Comparison of ENCODE assay signal across 11 cellular contexts in the genomic region with DNA sequence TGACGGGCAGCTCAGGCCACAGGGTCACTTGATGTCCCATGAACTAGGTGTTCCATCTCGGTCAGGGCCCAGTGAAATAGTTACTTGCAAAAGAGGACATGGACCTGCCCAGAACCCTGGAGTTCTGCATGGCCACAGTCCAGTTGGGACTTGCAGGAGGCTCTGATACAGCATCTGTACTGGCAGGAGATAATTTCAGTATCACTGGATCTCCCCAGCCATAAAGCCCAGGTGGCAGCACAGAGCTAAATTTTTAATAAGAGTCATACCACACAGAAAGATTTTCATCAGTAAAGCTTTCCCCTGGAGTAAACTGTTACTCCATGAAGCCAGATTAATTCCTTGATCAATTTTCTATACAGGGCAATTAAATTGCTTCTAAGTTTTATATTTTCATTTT. TPM values are rescaled to one million over a fixed set of nuclear protein-coding genes. Genes with fewer than 3 reads are reported as not detected.
A peak's percentile ranks its signal among the peaks of the same experiment; 100 is the strongest.
DNase-seq lines count a peak whose midpoint lies in the region; ATAC-seq, FAIRE-seq and TF ChIP-seq lines count a peak whose summit lies in the region.
"Had no signal": no experiment of that assay in that cellular context is flagged by ENCODE, and none has a peak within 500 bp of the region (broad histone marks: within the 10 kb centered on the region; RNA-seq: fewer than 3 reads in every experiment).

No MANE protein-coding gene starts in this region.

- TF ChIP-seq CTCF in HCT116 (IDR thresholded peaks at IDR 0.05 in 2 of 3, conservative IDR thresholded peaks at IDR 0.05 in 1 of 3; ENCODE audit: borderline replicate concordance in 1 of 3, insufficient read depth in 1 of 3, low read depth in 2 of 3, low read length in 2 of 3): peak; percentile 55 to 87 (median 57)
- 0 out of 2 replicates have a peak, but pooled peaks have one; percentile 14 for TF ChIP-seq CTCF in WI38 (IDR thresholded peaks at IDR 0.05; ENCODE audit: low read depth, low read length)
- peak; percentile 54 for TF ChIP-seq CTCF in HepG2 (CRISPR knock-in tag; IDR thresholded peaks at IDR 0.05)
- TF ChIP-seq CTCF in omental fat pad (IDR thresholded peaks at IDR 0.05): no peak

- H3K4me3 ChIP-seq in CD4-positive, alpha-beta memory T cell (ENCODE audit: low read length in 2 of 2): no peak overlapping the region
- H3K4me3 ChIP-seq in HCT116 (replicated peaks in 1 of 2; ENCODE audit: low read depth in 1 of 2, low read length in 2 of 2) (no peak overlapping the region), WI38 (ENCODE audit: low read depth, low read length) (no peak overlapping the region), HepG2 (replicated peaks in 1 of 3; ENCODE audit: insufficient read depth in 1 of 3, low read depth in 2 of 3, low read length in 3 of 3) (no peak overlapping the region)
- H3K4me3 ChIP-seq: thoracic aorta had no signal

- RAD21 ChIA-PET in HCT116 (lab: Charles Lee; ENCODE audit: low non-redundant PET in 1 of 2, low total read pairs in 2 of 2, uncharacterized antibody in 2 of 2, unreplicated experiment in 2 of 2): interaction anchor here (0.6 to 2.0 kb wide), 7 partner anchors 10 to 342 kb away, joined by 3 to 10 read pairs (median 3); partner anchors contain the start of gene ARMC7 (in 1 of the 2)

- peaks cover 13 to 34% (median 23%) of the 10 kb centered on the region in 4 donors for H3K4me1 Mint-ChIP-seq in CD4-positive, alpha-beta memory T cell

- intact Hi-C loops in CD4-positive, alpha-beta memory T cell (cut with micrococcal nuclease): no loop called here
- intact Hi-C loops in HCT116 (cut with micrococcal nuclease) (loop anchor here (5.0 kb wide), 2 partner anchors 38 to 133 kb away; partner anchors contain the start of gene ARMC7), HepG2 (cut with micrococcal nuclease; ENCODE audit: unreplicated experiment) (loop anchor here (5.0 kb wide), 1 partner anchor 38 kb away; the partner anchor contains the start of gene ARMC7)

- peak overlapping the region in 4 of 7 donors; percentile 25 to 62 (median 38) for H3K27ac Mint-ChIP-seq in CD4-positive, alpha-beta memory T cell
- H3K27ac Mint-ChIP-seq: IgD-negative memory B cell had no signal

- H3K27me3 Mint-ChIP-seq in CD4-positive, alpha-beta memory T cell: no peaks in the 10 kb centered on the region
- H3K27me3 Mint-ChIP-seq: IgD-negative memory B cell had no signal

- no peak for DNase-seq in CD4-positive, alpha-beta memory T cell
- DNase-seq in HCT116 (ENCODE audit: low read depth, low spot score): no peak
- DNase-seq in HepG2 (ENCODE audit: low spot score): no peak
- DNase-seq in omental fat pad (ENCODE audit: low spot score): no peak
- no peak for DNase-seq in activated CD4-positive, CD25-positive, alpha-beta regulatory T cell treated with anti-CD3 and anti-CD28 coated beads, Interleukin-2, amount 50 U/mL, for 72 hours

- peak; percentile 76 for ATAC-seq in HCT116
- peak; percentile 22; the same call in 1 of the 3 replicates for ATAC-seq in HepG2
- ATAC-seq in HG02981 (IDR thresholded peaks at IDR 0.05; ENCODE audit: unreplicated experiment): no peak
- no peak for ATAC-seq in omental fat pad (ENCODE audit: low FRiP score)
- ATAC-seq in GM19397 (IDR thresholded peaks at IDR 0.05; ENCODE audit: unreplicated experiment): no peak
- ATAC-seq: right cardiac atrium had no signal

- H3K36me3 Mint-ChIP-seq in CD4-positive, alpha-beta memory T cell: peaks cover 0 to 2% of the 10 kb centered on the region in 2 donors
- H3K36me3 Mint-ChIP-seq: IgD-negative memory B cell had no signal

- peak; percentile 90 for TF ChIP-seq RAD21 in HCT116 (IDR thresholded peaks at IDR 0.05; ENCODE audit: low read depth)
- peak; percentile 52; the same call in 1 of the 2 replicates for TF ChIP-seq RAD21 in HepG2 (CRISPR knock-in tag; IDR thresholded peaks at IDR 0.05)

- H3K79me2 ChIP-seq in HCT116 (ENCODE audit: insufficient read depth, low read length): no peaks in the 10 kb centered on the region
- no peaks in the 10 kb centered on the region for H3K79me2 ChIP-seq in HepG2 (ENCODE audit: insufficient read depth, low read length)

- H3K9ac ChIP-seq in HCT116 (ENCODE audit: low read length): no peak overlapping the region
- no peak overlapping the region for H3K9ac ChIP-seq in HepG2 (ENCODE audit: insufficient read depth, low read depth, low read length)

- H3K4me3 Mint-ChIP-seq in CD4-positive, alpha-beta memory T cell: no peak overlapping the region
- H3K4me3 Mint-ChIP-seq: IgD-negative memory B cell had no signal

- H3K27me3 ChIP-seq in CD4-positive, alpha-beta memory T cell (ENCODE audit: insufficient read depth, low read length): no peaks in the 10 kb centered on the region
- H3K27me3 ChIP-seq in HCT116 (ENCODE audit: insufficient read depth, low read length) (no peaks in the 10 kb centered on the region), HepG2 (ENCODE audit: control insufficient read depth in 1 of 2, insufficient read depth in 2 of 2, low read length in 2 of 2) (peaks cover 0 to 14% of the 10 kb centered on the region in 2 experiments; a peak in 3 of 5 replicates)

- TF ChIP-seq POLR2A in HCT116 (IDR thresholded peaks at IDR 0.05; ENCODE audit: borderline replicate concordance, extremely low read depth, insufficient read depth, insufficient read length) (no peak), HepG2 (IDR thresholded peaks at IDR 0.05; ENCODE audit: insufficient read depth in 1 of 2, low read depth in 2 of 2, low read length in 2 of 2) (no peak)

- in situ Hi-C loops in HepG2 (cut with HindIII; ENCODE audit: extremely low pct_ligation_motif_present, low pct_unique_long_range_greater_than_20kb): no loop called here

- peak overlapping the region; percentile 38 for H2AFZ ChIP-seq in HCT116 (ENCODE audit: low read depth, low read length, poor library complexity, severe bottlenecking)
- H2AFZ ChIP-seq in HepG2 (ENCODE audit: low read length): no peak overlapping the region

- no peaks in the 10 kb centered on the region for H3K9me2 ChIP-seq in HCT116 (ENCODE audit: insufficient read depth)

- no peak for FAIRE-seq in HepG2 (lab: Jason Lieb, UNC)

- H3K4me2 ChIP-seq in HCT116 (ENCODE audit: low read length) (no peak overlapping the region), HepG2 (ENCODE audit: low read depth, low read length) (no peak overlapping the region)

- no TSS peak for BruUV-seq in HCT116 (replicated peaks; lab: Mats Ljungman, UMichigan)
- BruUV-seq in HepG2 (replicated peaks; lab: Mats Ljungman, UMichigan): no TSS peak

- no peaks in the 10 kb centered on the region for H3K36me3 ChIP-seq in CD4-positive, alpha-beta memory T cell (ENCODE audit: insufficient read depth, low read length)
- H3K36me3 ChIP-seq in HCT116 (ENCODE audit: control insufficient read depth in 1 of 2, insufficient read depth in 2 of 2, low read length in 2 of 2) (peaks cover 0 to 6% of the 10 kb centered on the region in 2 experiments; a peak in 1 of 4 replicates), HepG2 (replicated peaks in 1 of 2; ENCODE audit: control insufficient read depth in 1 of 2, insufficient read depth in 2 of 2, low read length in 2 of 2) (no peaks in the 10 kb centered on the region; a peak in 2 of 5 replicates)

- H3K9me3 ChIP-seq in CD4-positive, alpha-beta memory T cell (ENCODE audit: control insufficient read depth in 1 of 2, low read length in 2 of 2): no peaks in the 10 kb centered on the region
- H3K9me3 ChIP-seq in HCT116 (ENCODE audit: control insufficient read depth in 1 of 2, insufficient read depth in 1 of 2, low read depth in 1 of 2, low read length in 2 of 2) (no peaks in the 10 kb centered on the region), HepG2 (ENCODE audit: low read length) (no peaks in the 10 kb centered on the region)
- H3K9me3 ChIP-seq: thoracic aorta had no signal

- POLR2A ChIA-PET in CD4-positive, alpha-beta memory T cell (lab: Charles Lee; ENCODE audit: partially characterized antibody): interaction anchor here (1.1 to 1.3 kb wide), 3 partner anchors 10 to 44 kb away, joined by 3 to 5 read pairs (median 4); no protein-coding TSS in a partner anchor
- POLR2A ChIA-PET in HCT116 (lab: Charles Lee) (interaction anchor here (0.8 to 2.0 kb wide), 10 partner anchors 9 to 109 kb away, joined by 3 to 9 read pairs (median 4); partner anchors contain the start of genes JPT1 and SLC16A5), HepG2 (lab: Yijun Ruan, JAX) (interaction anchor here (0.8 to 1.6 kb wide), 7 partner anchors 8 to 61 kb away, joined by 3 to 7 read pairs (median 4); partner anchors contain the start of genes ARMC7 and SLC16A5)

- no peaks in the 10 kb centered on the region for H3K9me3 Mint-ChIP-seq in CD4-positive, alpha-beta memory T cell
- H3K9me3 Mint-ChIP-seq: IgD-negative memory B cell had no signal

- peaks cover 21% of the 10 kb centered on the region for H3K4me1 ChIP-seq in CD4-positive, alpha-beta memory T cell (ENCODE audit: insufficient read depth, low read length)
- H3K4me1 ChIP-seq in HCT116 (ENCODE audit: control insufficient read depth in 1 of 2, insufficient read depth in 2 of 2, low read length in 2 of 2) (peaks cover 14% of the 10 kb centered on the region in 2 experiments), HepG2 (ENCODE audit: insufficient read depth, low read length) (peaks cover 36% of the 10 kb centered on the region)

- WGBS in HepG2 (ENCODE audit: low lambda C conversion rate): 42% methylated on average over 2 of the region's 2 CpGs

- H3K27ac ChIP-seq in CD4-positive, alpha-beta memory T cell (ENCODE audit: low read depth, low read length): no peak overlapping the region
- H3K27ac ChIP-seq in HCT116 (ENCODE audit: low read depth, low read length) (no peak overlapping the region), HepG2 (ENCODE audit: extremely low read length, insufficient read depth, low read length) (no peak overlapping the region)
- H3K27ac ChIP-seq: thoracic aorta had no signal

- H4K20me1 ChIP-seq in HCT116 (ENCODE audit: insufficient read depth) (no peaks in the 10 kb centered on the region), HepG2 (ENCODE audit: insufficient read depth, low read length) (no peaks in the 10 kb centered on the region)

- CTCF ChIA-PET in CD4-positive, alpha-beta memory T cell (lab: Charles Lee; ENCODE audit: partially characterized antibody): interaction anchor here (1.0 to 2.3 kb wide), 12 partner anchors 10 to 168 kb away, joined by 3 to 12 read pairs (median 5); partner anchors contain the start of gene NT5C
- CTCF ChIA-PET in HCT116 (lab: Charles Lee): interaction anchor here (1.0 to 4.1 kb wide), 15 partner anchors 9 to 201 kb away, joined by 3 to 25 read pairs (median 6); partner anchors contain the start of genes MIF4GD and SLC16A5
- CTCF ChIA-PET in HepG2 (lab: Yijun Ruan, JAX; ENCODE audit: low intra/inter-chr PET ratio, low total read pairs): interaction anchor here (0.9 to 1.8 kb wide), 5 partner anchors 26 to 61 kb away, joined by 3 to 7 read pairs (median 6); partner anchors contain the start of gene ARMC7

- no peak for TF ChIP-seq EP300 in HepG2 (IDR thresholded peaks at IDR 0.05; ENCODE audit: low read depth in 2 of 2, low read length in 2 of 2)
- no peak for TF ChIP-seq EP300 in HepG2 (CRISPR knock-in tag; IDR thresholded peaks at IDR 0.05; ENCODE audit: borderline replicate concordance)

RNA-seq across cellular contexts. Expression of gene SLC16A5, which starts 18.0 kb away (rescaled TPM):
- 10 to 100 TPM; 12.5 to 13.9 TPM for total RNA-seq in CD4-positive, alpha-beta memory T cell
- 1 to 10 TPM; 2.9 to 3.7 TPM for polyA plus RNA-seq in CD4-positive, alpha-beta memory T cell
- 79.3 TPM for total RNA-seq in HCT116 (2021; ENCODE audit: unreplicated experiment)
- 60.1 and 73.5 TPM in 2 replicates for polyA plus RNA-seq in HCT116 (2012)
- 0.42 and 0.69 TPM in 2 replicates for total RNA-seq in HepG2 (2016; rRNA removed; fragmentation: Illumina TruSeq; extraction: Trizol)
- total RNA-seq in HepG2 (2016; cell fraction: cytosol; rRNA removed; fragmentation: Illumina TruSeq; extraction: Trizol; ENCODE audit: low read depth): 0.20 TPM in 1 of 2 replicates, not detected in the other
- total RNA-seq in HepG2 (2016; cell fraction: insoluble cytoplasmic fraction; rRNA removed; fragmentation: Illumina TruSeq; extraction: Trizol): 0.18 and 0.41 TPM in 2 replicates
- total RNA-seq in HepG2 (2016; cell fraction: membrane; rRNA removed; fragmentation: Illumina TruSeq; extraction: Trizol): 0.41 and 0.56 TPM in 2 replicates
- 0.50 and 0.63 TPM in 2 replicates for total RNA-seq in HepG2 (2016; cell fraction: nucleus; rRNA removed; fragmentation: Illumina TruSeq; extraction: Trizol)
- 5.6 and 10.9 TPM in 2 replicates for polyA plus RNA-seq in HepG2 (2011; rRNA removed)
- polyA plus RNA-seq in HepG2 (2011; cell fraction: cytosol; rRNA removed): 5.4 and 6.9 TPM in 2 replicates
- 29.9 and 34.7 TPM in 2 replicates for polyA plus RNA-seq in HepG2 (2011; cell fraction: nucleus; rRNA removed)
- 2.2 and 2.9 TPM in 2 replicates for polyA plus RNA-seq in HepG2 (2012)
- 0.05 and 0.19 TPM in 2 replicates for polyA plus RNA-seq in HepG2 (2016; cell fraction: cytosol; fragmentation: Illumina TruSeq; extraction: Trizol; ENCODE audit: low read depth)
- polyA plus RNA-seq in HepG2 (2016; cell fraction: insoluble cytoplasmic fraction; fragmentation: Illumina TruSeq; extraction: Trizol; ENCODE audit: low read depth): 0.27 and 0.41 TPM in 2 replicates
- 0.14 and 0.18 TPM in 2 replicates for polyA plus RNA-seq in HepG2 (2016; cell fraction: membrane; fragmentation: Illumina TruSeq; extraction: Trizol; ENCODE audit: low read depth)
- polyA plus RNA-seq in HepG2 (2016; cell fraction: nucleus; fragmentation: Illumina TruSeq; extraction: Trizol; ENCODE audit: insufficient read depth, low read depth): 0.77 and 1.00 TPM in 2 replicates
- polyA minus RNA-seq in HepG2 (2011; rRNA and poly(A)+ RNA removed; ENCODE audit: low replicate concordance): 20.1 and 31.6 TPM in 2 replicates
- polyA minus RNA-seq in HepG2 (2011; cell fraction: cytosol; rRNA and poly(A)+ RNA removed): 4.4 and 5.7 TPM in 2 replicates
- polyA minus RNA-seq in HepG2 (2011; cell fraction: nucleus; rRNA and poly(A)+ RNA removed): 7.1 and 7.5 TPM in 2 replicates
- total RNA-seq in omental fat pad: 10 to 100 TPM; 12.0 to 22.7 (median 16.4) TPM

RNA-seq across cellular contexts. Expression of gene KCTD2, which starts 22.8 kb away (rescaled TPM):
- 10 to 100 TPM; 31.1 to 31.7 TPM for total RNA-seq in CD4-positive, alpha-beta memory T cell
- 10 to 100 TPM in 1 of 2 donors, 1 to 10 TPM in 1; 2.3 to 11.6 TPM for polyA plus RNA-seq in CD4-positive, alpha-beta memory T cell
- total RNA-seq in HCT116 (2021; ENCODE audit: unreplicated experiment) (23.3 TPM), HepG2 (2016; rRNA removed; fragmentation: Illumina TruSeq; extraction: Trizol) (27.5 and 28.3 TPM in 2 replicates), omental fat pad (10 to 100 TPM; 23.6 to 46.1 (median 34.6) TPM)
- 17.9 and 19.0 TPM in 2 replicates for polyA plus RNA-seq in HCT116 (2012)
- total RNA-seq in HepG2 (2016; cell fraction: cytosol; rRNA removed; fragmentation: Illumina TruSeq; extraction: Trizol; ENCODE audit: low read depth): 3.8 and 5.6 TPM in 2 replicates
- total RNA-seq in HepG2 (2016; cell fraction: insoluble cytoplasmic fraction; rRNA removed; fragmentation: Illumina TruSeq; extraction: Trizol): 24.3 and 26.6 TPM in 2 replicates
- 15.3 and 15.8 TPM in 2 replicates for total RNA-seq in HepG2 (2016; cell fraction: membrane; rRNA removed; fragmentation: Illumina TruSeq; extraction: Trizol)
- 16.1 TPM in 2 replicates for total RNA-seq in HepG2 (2016; cell fraction: nucleus; rRNA removed; fragmentation: Illumina TruSeq; extraction: Trizol)
- 32.6 and 35.2 TPM in 2 replicates for polyA plus RNA-seq in HepG2 (2011; rRNA removed)
- polyA plus RNA-seq in HepG2 (2011; cell fraction: cytosol; rRNA removed): 26.2 and 29.9 TPM in 2 replicates
- 26.6 and 29.2 TPM in 2 replicates for polyA plus RNA-seq in HepG2 (2011; cell fraction: nucleus; rRNA removed)
- polyA plus RNA-seq in HepG2 (2012): 15.9 and 21.3 TPM in 2 replicates
- polyA plus RNA-seq in HepG2 (2016; cell fraction: cytosol; fragmentation: Illumina TruSeq; extraction: Trizol; ENCODE audit: low read depth): 2.8 and 2.9 TPM in 2 replicates
- polyA plus RNA-seq in HepG2 (2016; cell fraction: insoluble cytoplasmic fraction; fragmentation: Illumina TruSeq; extraction: Trizol; ENCODE audit: low read depth): 23.4 and 28.3 TPM in 2 replicates
- 9.8 and 10.2 TPM in 2 replicates for polyA plus RNA-seq in HepG2 (2016; cell fraction: membrane; fragmentation: Illumina TruSeq; extraction: Trizol; ENCODE audit: low read depth)
- 26.8 and 29.5 TPM in 2 replicates for polyA plus RNA-seq in HepG2 (2016; cell fraction: nucleus; fragmentation: Illumina TruSeq; extraction: Trizol; ENCODE audit: insufficient read depth, low read depth)
- polyA minus RNA-seq in HepG2 (2011; rRNA and poly(A)+ RNA removed; ENCODE audit: low replicate concordance): 25.3 and 27.5 TPM in 2 replicates
- 11.1 and 12.5 TPM in 2 replicates for polyA minus RNA-seq in HepG2 (2011; cell fraction: cytosol; rRNA and poly(A)+ RNA removed)
- polyA minus RNA-seq in HepG2 (2011; cell fraction: nucleus; rRNA and poly(A)+ RNA removed): 9.7 and 12.8 TPM in 2 replicates

RNA-seq across cellular contexts. Expression of gene ATP5PD, which starts 23.0 kb away (rescaled TPM):
- 100 to 1,000 TPM; 167 to 171 TPM for total RNA-seq in CD4-positive, alpha-beta memory T cell
- polyA plus RNA-seq in CD4-positive, alpha-beta memory T cell: 100 to 1,000 TPM; 428 to 552 TPM
- total RNA-seq in HCT116 (2021; ENCODE audit: unreplicated experiment) (407 TPM), HepG2 (2016; rRNA removed; fragmentation: Illumina TruSeq; extraction: Trizol) (428 and 565 TPM in 2 replicates), omental fat pad (100 to 1,000 TPM; 159 to 394 (median 233) TPM)
- polyA plus RNA-seq in HCT116 (2012): 326 and 476 TPM in 2 replicates
- total RNA-seq in HepG2 (2016; cell fraction: cytosol; rRNA removed; fragmentation: Illumina TruSeq; extraction: Trizol; ENCODE audit: low read depth): 145 and 147 TPM in 2 replicates
- 423 and 597 TPM in 2 replicates for total RNA-seq in HepG2 (2016; cell fraction: insoluble cytoplasmic fraction; rRNA removed; fragmentation: Illumina TruSeq; extraction: Trizol)
- 127 and 132 TPM in 2 replicates for total RNA-seq in HepG2 (2016; cell fraction: membrane; rRNA removed; fragmentation: Illumina TruSeq; extraction: Trizol)
- 130 and 138 TPM in 2 replicates for total RNA-seq in HepG2 (2016; cell fraction: nucleus; rRNA removed; fragmentation: Illumina TruSeq; extraction: Trizol)
- polyA plus RNA-seq in HepG2 (2011; rRNA removed): 151 and 158 TPM in 2 replicates
- 234 and 269 TPM in 2 replicates for polyA plus RNA-seq in HepG2 (2011; cell fraction: cytosol; rRNA removed)
- 56.2 and 75.0 TPM in 2 replicates for polyA plus RNA-seq in HepG2 (2011; cell fraction: nucleus; rRNA removed)
- 326 and 491 TPM in 2 replicates for polyA plus RNA-seq in HepG2 (2012)
- 154 and 165 TPM in 2 replicates for polyA plus RNA-seq in HepG2 (2016; cell fraction: cytosol; fragmentation: Illumina TruSeq; extraction: Trizol; ENCODE audit: low read depth)
- 570 and 628 TPM in 2 replicates for polyA plus RNA-seq in HepG2 (2016; cell fraction: insoluble cytoplasmic fraction; fragmentation: Illumina TruSeq; extraction: Trizol; ENCODE audit: low read depth)
- 119 and 124 TPM in 2 replicates for polyA plus RNA-seq in HepG2 (2016; cell fraction: membrane; fragmentation: Illumina TruSeq; extraction: Trizol; ENCODE audit: low read depth)
- polyA plus RNA-seq in HepG2 (2016; cell fraction: nucleus; fragmentation: Illumina TruSeq; extraction: Trizol; ENCODE audit: insufficient read depth, low read depth): 239 and 245 TPM in 2 replicates
- polyA minus RNA-seq in HepG2 (2011; rRNA and poly(A)+ RNA removed; ENCODE audit: low replicate concordance): 144 and 283 TPM in 2 replicates
- polyA minus RNA-seq in HepG2 (2011; cell fraction: cytosol; rRNA and poly(A)+ RNA removed): 85.5 and 89.1 TPM in 2 replicates
- polyA minus RNA-seq in HepG2 (2011; cell fraction: nucleus; rRNA and poly(A)+ RNA removed): 33.7 and 56.1 TPM in 2 replicates

RNA-seq across cellular contexts. Expression of gene ARMC7, which starts 40.0 kb away (rescaled TPM):
- total RNA-seq in CD4-positive, alpha-beta memory T cell: 10 to 100 TPM; 20.0 to 21.9 TPM
- polyA plus RNA-seq in CD4-positive, alpha-beta memory T cell: 1 to 10 TPM; 1.3 to 3.5 TPM
- 43.2 TPM for total RNA-seq in HCT116 (2021; ENCODE audit: unreplicated experiment)
- 25.9 and 27.2 TPM in 2 replicates for polyA plus RNA-seq in HCT116 (2012)
- total RNA-seq in HepG2 (2016; rRNA removed; fragmentation: Illumina TruSeq; extraction: Trizol): 4.2 and 4.4 TPM in 2 replicates
- 1.8 TPM in 2 replicates for total RNA-seq in HepG2 (2016; cell fraction: cytosol; rRNA removed; fragmentation: Illumina TruSeq; extraction: Trizol; ENCODE audit: low read depth)
- total RNA-seq in HepG2 (2016; cell fraction: insoluble cytoplasmic fraction; rRNA removed; fragmentation: Illumina TruSeq; extraction: Trizol): 4.1 and 4.5 TPM in 2 replicates
- total RNA-seq in HepG2 (2016; cell fraction: membrane; rRNA removed; fragmentation: Illumina TruSeq; extraction: Trizol): 3.8 and 4.0 TPM in 2 replicates
- total RNA-seq in HepG2 (2016; cell fraction: nucleus; rRNA removed; fragmentation: Illumina TruSeq; extraction: Trizol): 3.8 and 3.9 TPM in 2 replicates
- polyA plus RNA-seq in HepG2 (2011; rRNA removed): 3.9 and 5.1 TPM in 2 replicates
- polyA plus RNA-seq in HepG2 (2011; cell fraction: cytosol; rRNA removed): 4.8 TPM in 2 replicates
- polyA plus RNA-seq in HepG2 (2011; cell fraction: nucleus; rRNA removed): 6.2 and 6.9 TPM in 2 replicates
- 6.6 and 10.2 TPM in 2 replicates for polyA plus RNA-seq in HepG2 (2012)
- polyA plus RNA-seq in HepG2 (2016; cell fraction: cytosol; fragmentation: Illumina TruSeq; extraction: Trizol; ENCODE audit: low read depth): 2.1 and 2.2 TPM in 2 replicates
- 8.6 and 11.0 TPM in 2 replicates for polyA plus RNA-seq in HepG2 (2016; cell fraction: insoluble cytoplasmic fraction; fragmentation: Illumina TruSeq; extraction: Trizol; ENCODE audit: low read depth)
- polyA plus RNA-seq in HepG2 (2016; cell fraction: membrane; fragmentation: Illumina TruSeq; extraction: Trizol; ENCODE audit: low read depth): 4.0 and 4.8 TPM in 2 replicates
- 7.7 and 8.7 TPM in 2 replicates for polyA plus RNA-seq in HepG2 (2016; cell fraction: nucleus; fragmentation: Illumina TruSeq; extraction: Trizol; ENCODE audit: insufficient read depth, low read depth)
- polyA minus RNA-seq in HepG2 (2011; rRNA and poly(A)+ RNA removed; ENCODE audit: low replicate concordance): 9.1 and 17.2 TPM in 2 replicates
- polyA minus RNA-seq in HepG2 (2011; cell fraction: cytosol; rRNA and poly(A)+ RNA removed): 4.5 and 4.6 TPM in 2 replicates
- polyA minus RNA-seq in HepG2 (2011; cell fraction: nucleus; rRNA and poly(A)+ RNA removed): 7.9 and 8.1 TPM in 2 replicates
- total RNA-seq in omental fat pad: 1 to 10 TPM; 3.1 to 7.7 (median 4.9) TPM

RNA-seq across cellular contexts. Expression of gene MRPL58, which starts 57.3 kb away (rescaled TPM):
- total RNA-seq in CD4-positive, alpha-beta memory T cell: 10 to 100 TPM; 22.6 to 26.7 TPM
- polyA plus RNA-seq in CD4-positive, alpha-beta memory T cell: 10 to 100 TPM; 56.5 to 62.2 TPM
- total RNA-seq in HCT116 (2021; ENCODE audit: unreplicated experiment) (80.5 TPM), HepG2 (2016; rRNA removed; fragmentation: Illumina TruSeq; extraction: Trizol) (68.9 and 101 TPM in 2 replicates), omental fat pad (10 to 100 TPM; 28.0 to 48.5 (median 42.6) TPM)
- polyA plus RNA-seq in HCT116 (2012): 82.8 and 104 TPM in 2 replicates
- 22.8 and 26.1 TPM in 2 replicates for total RNA-seq in HepG2 (2016; cell fraction: cytosol; rRNA removed; fragmentation: Illumina TruSeq; extraction: Trizol; ENCODE audit: low read depth)
- total RNA-seq in HepG2 (2016; cell fraction: insoluble cytoplasmic fraction; rRNA removed; fragmentation: Illumina TruSeq; extraction: Trizol): 68.9 and 107 TPM in 2 replicates
- 25.3 and 26.8 TPM in 2 replicates for total RNA-seq in HepG2 (2016; cell fraction: membrane; rRNA removed; fragmentation: Illumina TruSeq; extraction: Trizol)
- 19.6 and 20.1 TPM in 2 replicates for total RNA-seq in HepG2 (2016; cell fraction: nucleus; rRNA removed; fragmentation: Illumina TruSeq; extraction: Trizol)
- 39.7 and 44.9 TPM in 2 replicates for polyA plus RNA-seq in HepG2 (2011; rRNA removed)
- 48.5 and 51.2 TPM in 2 replicates for polyA plus RNA-seq in HepG2 (2011; cell fraction: cytosol; rRNA removed)
- 12.5 and 12.9 TPM in 2 replicates for polyA plus RNA-seq in HepG2 (2011; cell fraction: nucleus; rRNA removed)
- polyA plus RNA-seq in HepG2 (2012): 31.5 and 33.0 TPM in 2 replicates
- polyA plus RNA-seq in HepG2 (2016; cell fraction: cytosol; fragmentation: Illumina TruSeq; extraction: Trizol; ENCODE audit: low read depth): 17.5 and 19.1 TPM in 2 replicates
- polyA plus RNA-seq in HepG2 (2016; cell fraction: insoluble cytoplasmic fraction; fragmentation: Illumina TruSeq; extraction: Trizol; ENCODE audit: low read depth): 94.5 and 112 TPM in 2 replicates
- polyA plus RNA-seq in HepG2 (2016; cell fraction: membrane; fragmentation: Illumina TruSeq; extraction: Trizol; ENCODE audit: low read depth): 18.1 and 20.4 TPM in 2 replicates
- polyA plus RNA-seq in HepG2 (2016; cell fraction: nucleus; fragmentation: Illumina TruSeq; extraction: Trizol; ENCODE audit: insufficient read depth, low read depth): 39.1 and 44.7 TPM in 2 replicates
- polyA minus RNA-seq in HepG2 (2011; rRNA and poly(A)+ RNA removed; ENCODE audit: low replicate concordance): 22.4 and 24.3 TPM in 2 replicates
- polyA minus RNA-seq in HepG2 (2011; cell fraction: cytosol; rRNA and poly(A)+ RNA removed): 14.2 and 15.5 TPM in 2 replicates
- 6.1 and 8.4 TPM in 2 replicates for polyA minus RNA-seq in HepG2 (2011; cell fraction: nucleus; rRNA and poly(A)+ RNA removed)

Comparison
In these comparisons a context has a peak if more than half of its experiments do, and no peak if none do; other contexts are left out.
1. ATAC-seq: peak in HCT116 (single experiment) and HepG2 (single experiment); none in HG02981 (single experiment), omental fat pad (single experiment) and GM19397 (single experiment).
2. CTCF ChIP-seq: peak in HCT116 (3 of 3), WI38 (single experiment) and HepG2 (single experiment); none in omental fat pad (0 of 3).